1 cellular context compared by ENCODE assay signal in the genomic region with DNA sequence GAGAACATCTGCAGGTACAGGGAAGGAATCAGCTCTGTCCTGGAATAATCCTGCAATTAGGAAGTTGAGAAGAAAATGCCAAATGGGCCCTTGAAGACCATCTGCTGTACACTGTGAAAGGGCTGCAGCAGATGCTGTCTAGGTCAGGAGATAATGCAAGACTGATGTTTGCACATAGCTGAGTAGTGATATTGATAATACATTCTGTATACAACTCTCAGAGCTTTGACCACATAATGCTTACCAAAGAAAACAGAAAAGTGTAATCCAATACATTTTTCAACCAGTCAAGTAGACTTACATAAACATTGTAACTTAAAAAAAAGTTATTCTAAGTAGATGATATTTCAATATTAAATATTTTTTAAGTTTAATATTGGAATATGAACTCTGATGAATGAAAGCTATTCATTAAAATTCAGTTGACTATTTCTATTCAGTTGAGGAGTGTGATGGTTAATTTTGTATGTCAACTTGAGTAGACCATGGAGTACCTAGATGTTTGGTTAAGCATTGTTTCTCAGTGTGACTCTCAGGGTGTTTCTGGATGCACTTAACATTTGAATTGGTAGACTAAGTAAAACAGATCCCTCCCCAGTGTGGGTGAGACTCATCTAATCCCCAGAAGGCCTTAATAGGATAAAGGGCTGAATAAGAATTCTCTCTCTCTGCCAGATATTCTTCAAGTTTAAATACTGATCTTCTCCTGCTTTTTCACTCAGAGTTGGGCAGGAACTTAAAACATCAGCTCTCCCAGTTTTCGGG.
TF ChIP-seq lines count a peak whose summit lies in the region.

No MANE protein-coding gene starts in this region.

TF ChIP-seq in HepG2, 621 proteins besides CTCF, POLR2A, EP300 and RAD21:
- TF ChIP-seq, protein P1, sequence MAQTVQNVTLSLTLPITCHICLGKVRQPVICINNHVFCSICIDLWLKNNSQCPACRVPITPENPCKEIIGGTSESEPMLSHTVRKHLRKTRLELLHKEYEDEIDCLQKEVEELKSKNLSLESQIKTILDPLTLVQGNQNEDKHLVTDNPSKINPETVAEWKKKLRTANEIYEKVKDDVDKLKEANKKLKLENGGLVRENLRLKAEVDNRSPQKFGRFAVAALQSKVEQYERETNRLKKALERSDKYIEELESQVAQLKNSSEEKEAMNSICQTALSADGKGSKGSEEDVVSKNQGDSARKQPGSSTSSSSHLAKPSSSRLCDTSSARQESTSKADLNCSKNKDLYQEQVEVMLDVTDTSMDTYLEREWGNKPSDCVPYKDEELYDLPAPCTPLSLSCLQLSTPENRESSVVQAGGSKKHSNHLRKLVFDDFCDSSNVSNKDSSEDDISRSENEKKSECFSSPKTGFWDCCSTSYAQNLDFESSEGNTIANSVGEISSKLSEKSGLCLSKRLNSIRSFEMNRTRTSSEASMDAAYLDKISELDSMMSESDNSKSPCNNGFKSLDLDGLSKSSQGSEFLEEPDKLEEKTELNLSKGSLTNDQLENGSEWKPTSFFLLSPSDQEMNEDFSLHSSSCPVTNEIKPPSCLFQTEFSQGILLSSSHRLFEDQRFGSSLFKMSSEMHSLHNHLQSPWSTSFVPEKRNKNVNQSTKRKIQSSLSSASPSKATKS (CRISPR knock-in tag; IDR thresholded peaks at IDR 0.05): no peak
- TF ChIP-seq CENPX (CRISPR knock-in tag; IDR thresholded peaks at IDR 0.05) (no peak), E2F5 (CRISPR knock-in tag; conservative IDR thresholded peaks at IDR 0.05) (no peak), ZNF18 (CRISPR knock-in tag; IDR thresholded peaks at IDR 0.05; ENCODE audit: insufficient replicate concordance) (no peak), ZBED4 (CRISPR knock-in tag; IDR thresholded peaks at IDR 0.05; ENCODE audit: borderline replicate concordance) (no peak), ZNF207 (IDR thresholded peaks at IDR 0.05; ENCODE audit: borderline replicate concordance) (no peak), XRCC5 (optimal IDR thresholded peaks at IDR 0.05; ENCODE audit: low read length) (no peak), CHD2 (IDR thresholded peaks at IDR 0.05; ENCODE audit: low read depth, low read length) (no peak)
